ENCODE assay signal across 8 cellular contexts in genomic region chr2:19901201-19901457, GRCh38. TPM values are rescaled to one million over a fixed set of nuclear protein-coding genes. Genes with fewer than 3 reads are reported as not detected.
DNase-seq lines count a peak whose midpoint lies in the region; ATAC-seq and TF ChIP-seq lines count a peak whose summit lies in the region.

No MANE protein-coding gene starts in this region.

- TF ChIP-seq CTCF in adrenal gland (IDR thresholded peaks at IDR 0.05): no peak
- TF ChIP-seq CTCF in suprapubic skin (IDR thresholded peaks at IDR 0.05): no peak

- intact Hi-C loops in adrenal gland (cut with DNase I): no loop called here

- H3K27me3 ChIP-seq in adrenal gland (no peaks in the 10 kb centered on the region), suprapubic skin (no peaks in the 10 kb centered on the region)

- 0% methylated on average over 11 to 22 of the region's 22 CpGs for WGBS in adrenal gland, 4 donors
- under 1% methylated on average over 22 of the region's 22 CpGs for WGBS in suprapubic skin

- H3K4me3 Mint-ChIP-seq in activated naive CD4-positive, alpha-beta T cell treated with anti-CD3 and anti-CD28 coated beads, Interleukin-2, amount 50 U/mL, for 24 hours: peak overlapping the region; percentile 98

- H3K4me3 ChIP-seq in adrenal gland: peak overlapping the region; percentile 64 to 89 (median 82)
- H3K4me3 ChIP-seq in suprapubic skin: peak overlapping the region; percentile 57

- H3K27ac ChIP-seq in adrenal gland (peak overlapping the region; percentile 58 to 94 (median 93)), suprapubic skin (peak overlapping the region; percentile 85)

- TF ChIP-seq POLR2A in adrenal gland (IDR thresholded peaks at IDR 0.05) (no peak), suprapubic skin (IDR thresholded peaks at IDR 0.05) (no peak)

- H3K36me3 ChIP-seq in adrenal gland (replicated peaks in 1 of 2) (no peaks in the 10 kb centered on the region), suprapubic skin (no peaks in the 10 kb centered on the region)

- DNase-seq in activated naive CD4-positive, alpha-beta T cell treated with anti-CD3 and anti-CD28 coated beads, Interleukin-2, amount 50 U/mL, for 16 hours: no peak
- peak in 3 of 7 donors; percentile 32 to 40 (median 39) for DNase-seq in adrenal gland
- peak; percentile 22 for DNase-seq in kidney tubule cell (ENCODE audit: low spot score)
- DNase-seq in suprapubic skin (ENCODE audit: low spot score in 2 of 2): no peak
- no peak for DNase-seq in T-helper 9 cell
- DNase-seq in NCI-H2196 (lab: John Stamatoyannopoulos, UW; ENCODE audit: unreplicated experiment): no peak

- H3K4me1 Mint-ChIP-seq in activated naive CD4-positive, alpha-beta T cell treated with anti-CD3 and anti-CD28 coated beads, Interleukin-2, amount 50 U/mL, for 24 hours: peaks cover 46% of the 10 kb centered on the region

- peaks cover 3% of the 10 kb centered on the region for H3K36me3 Mint-ChIP-seq in activated naive CD4-positive, alpha-beta T cell treated with anti-CD3 and anti-CD28 coated beads, Interleukin-2, amount 50 U/mL, for 24 hours

- peaks cover 4% of the 10 kb centered on the region for H3K27me3 Mint-ChIP-seq in activated naive CD4-positive, alpha-beta T cell treated with anti-CD3 and anti-CD28 coated beads, Interleukin-2, amount 50 U/mL, for 24 hours

- no peak for TF ChIP-seq EP300 in suprapubic skin (IDR thresholded peaks at IDR 0.05)

- H3K9me3 Mint-ChIP-seq in activated naive CD4-positive, alpha-beta T cell treated with anti-CD3 and anti-CD28 coated beads, Interleukin-2, amount 50 U/mL, for 24 hours: no peaks in the 10 kb centered on the region

- H3K4me1 ChIP-seq in adrenal gland (replicated peaks in 1 of 2) (peaks cover 0 to 52% of the 10 kb centered on the region in 2 donors), suprapubic skin (peaks cover 40% of the 10 kb centered on the region)

- peak; percentile 9 for ATAC-seq in HG03175 (IDR thresholded peaks at IDR 0.05; ENCODE audit: unreplicated experiment)

- peak overlapping the region; percentile 99 for H3K27ac Mint-ChIP-seq in activated naive CD4-positive, alpha-beta T cell treated with anti-CD3 and anti-CD28 coated beads, Interleukin-2, amount 50 U/mL, for 24 hours

- H3K9me3 ChIP-seq in adrenal gland (replicated peaks in 1 of 3) (no peaks in the 10 kb centered on the region), suprapubic skin (no peaks in the 10 kb centered on the region)

RNA-seq across cellular contexts. Expression of gene TTC32, which starts 0.7 kb away (rescaled TPM):
- 10 to 100 TPM in 3 of 8 donors, 1 to 10 TPM in 5; 2.1 to 21.7 (median 8.5) TPM for total RNA-seq in adrenal gland
- polyA plus RNA-seq in adrenal gland: 10 to 100 TPM; 10.0 to 43.9 (median 34.3) TPM
- 10 to 100 TPM; 10.8 to 42.6 (median 17.7) TPM for total RNA-seq in suprapubic skin
